In genomic region chr6:113858605-113859348, GRCh38 we compare ENCODE assay signal across 8 cellular contexts. TPM values are rescaled to one million over a fixed set of nuclear protein-coding genes. Genes with fewer than 3 reads are reported as not detected.
DNase-seq lines count a peak whose midpoint lies in the region; ATAC-seq and TF ChIP-seq lines count a peak whose summit lies in the region.

No MANE protein-coding gene starts in this region.

- intact Hi-C loops in natural killer cell (cut with micrococcal nuclease): loop anchor here (2.0 to 5.0 kb wide), 2 partner anchors 551 to 1678 kb away; no protein-coding TSS in a partner anchor

- H3K27me3 ChIP-seq in Peyer's patch: no peaks in the 10 kb centered on the region

- DNase-seq in DMS53 treated with DMSO at 0.1 percent for 48 hours (lab: John Stamatoyannopoulos, UW; ENCODE audit: unreplicated experiment) (peak; percentile 54), Peyer's patch (peak; percentile 88 to 94 (median 93)), fibroblast of mammary gland (ENCODE audit: low read depth) (peak; percentile 76), natural killer cell (peak; percentile 77)
- DNase-seq in stimulated activated naive CD4-positive, alpha-beta T cell treated with Interleukin-2 at 50 U/mL for 16 hours (lab: John Stamatoyannopoulos, UW): peak; percentile 75

- peak; percentile 74 to 89 for TF ChIP-seq POLR2A in Peyer's patch (IDR thresholded peaks at IDR 0.05)

- ATAC-seq in GM21576 (IDR thresholded peaks at IDR 0.05; ENCODE audit: unreplicated experiment) (peak; percentile 74), natural killer cell (peak; percentile 88 to 95 (median 90))
- ATAC-seq in activated T-helper 17 cell treated with anti-CD3 and anti-CD28 coated beads, Interleukin-2, amount 50 U/mL, for 72 hours (replicated peaks): peak; percentile 98

- no peaks in the 10 kb centered on the region for H3K9me3 ChIP-seq in Peyer's patch

- no peaks in the 10 kb centered on the region for H3K36me3 ChIP-seq in Peyer's patch

- H3K36me3 Mint-ChIP-seq in activated T-helper 17 cell treated with anti-CD3 and anti-CD28 coated beads, Interleukin-2, amount 50 U/mL, for 72 hours (ENCODE audit: low read depth): peaks cover 9% of the 10 kb centered on the region
- peaks cover 7% of the 10 kb centered on the region for H3K36me3 Mint-ChIP-seq in natural killer cell

- peak overlapping the region; percentile 89 to 98 (median 95) for H3K27ac ChIP-seq in Peyer's patch

- H3K9me3 Mint-ChIP-seq in activated T-helper 17 cell treated with anti-CD3 and anti-CD28 coated beads, Interleukin-2, amount 50 U/mL, for 72 hours: no peaks in the 10 kb centered on the region
- peaks cover 0 to 4% of the 10 kb centered on the region in 2 donors for H3K9me3 Mint-ChIP-seq in natural killer cell

- H3K4me1 Mint-ChIP-seq in activated T-helper 17 cell treated with anti-CD3 and anti-CD28 coated beads, Interleukin-2, amount 50 U/mL, for 72 hours: peaks cover 12% of the 10 kb centered on the region
- H3K4me1 Mint-ChIP-seq in natural killer cell: peaks cover 5 to 6% of the 10 kb centered on the region in 2 donors

- TF ChIP-seq CTCF in Peyer's patch (IDR thresholded peaks at IDR 0.05): peak; percentile 91 to 99 (median 97)
- TF ChIP-seq CTCF in fibroblast of mammary gland (conservative IDR thresholded peaks at IDR 0.05; ENCODE audit: control insufficient read depth, insufficient read depth, low read depth, low read length): peak; percentile 46
- peak; percentile 79 for TF ChIP-seq CTCF in natural killer cell (IDR thresholded peaks at IDR 0.05)

- H3K4me3 Mint-ChIP-seq in activated T-helper 17 cell treated with anti-CD3 and anti-CD28 coated beads, Interleukin-2, amount 50 U/mL, for 72 hours: no peak overlapping the region
- peak overlapping the region; percentile 9 for H3K4me3 Mint-ChIP-seq in natural killer cell

- no peak overlapping the region for H3K27ac Mint-ChIP-seq in activated T-helper 17 cell treated with anti-CD3 and anti-CD28 coated beads, Interleukin-2, amount 50 U/mL, for 72 hours
- peak overlapping the region in 1 of 2 donors; percentile 48 for H3K27ac Mint-ChIP-seq in natural killer cell

- TF ChIP-seq RAD21 in Ishikawa (IDR thresholded peaks at IDR 0.05; ENCODE audit: low read depth): peak; percentile 74

- H3K4me1 ChIP-seq in Peyer's patch: peaks cover 0 to 17% (median 0%) of the 10 kb centered on the region in 4 donors

- H3K4me3 ChIP-seq in Peyer's patch: peak overlapping the region; percentile 58 to 83 (median 79)
- H3K4me3 ChIP-seq in fibroblast of mammary gland (ENCODE audit: control insufficient read depth, low read depth, low read length): peak overlapping the region; percentile 84

- TF ChIP-seq EP300 in Ishikawa (IDR thresholded peaks at IDR 0.05; ENCODE audit: borderline replicate concordance): 0 out of 2 replicates have a peak, but pooled peaks have one; percentile 38

- peaks cover 21% of the 10 kb centered on the region for H3K27me3 Mint-ChIP-seq in activated T-helper 17 cell treated with anti-CD3 and anti-CD28 coated beads, Interleukin-2, amount 50 U/mL, for 72 hours
- H3K27me3 Mint-ChIP-seq in natural killer cell (ENCODE audit: low read depth in 2 of 2): peaks cover 27 to 36% of the 10 kb centered on the region in 2 donors

TF ChIP-seq in Ishikawa, 13 proteins besides CTCF, POLR2A, EP300 and RAD21:
- TF ChIP-seq NFIC (IDR thresholded peaks at IDR 0.05) (peak; percentile 20; the same call in 1 of the 2 replicates), FOXM1 (IDR thresholded peaks at IDR 0.05; ENCODE audit: borderline replicate concordance, low read depth) (no peak), YY1 (IDR thresholded peaks at IDR 0.05; ENCODE audit: low read depth) (peak; percentile 43; the same call in 1 of the 2 replicates), ZBTB7A (IDR thresholded peaks at IDR 0.05; ENCODE audit: low read depth) (peak; percentile 85), TCF12 (IDR thresholded peaks at IDR 0.05; ENCODE audit: low read depth) (no peak; the same call in 1 of the 2 replicates), MAX (IDR thresholded peaks at IDR 0.05) (peak; percentile 64), EGR1 (IDR thresholded peaks at IDR 0.05) (no peak)
- TF ChIP-seq, protein P1, sequence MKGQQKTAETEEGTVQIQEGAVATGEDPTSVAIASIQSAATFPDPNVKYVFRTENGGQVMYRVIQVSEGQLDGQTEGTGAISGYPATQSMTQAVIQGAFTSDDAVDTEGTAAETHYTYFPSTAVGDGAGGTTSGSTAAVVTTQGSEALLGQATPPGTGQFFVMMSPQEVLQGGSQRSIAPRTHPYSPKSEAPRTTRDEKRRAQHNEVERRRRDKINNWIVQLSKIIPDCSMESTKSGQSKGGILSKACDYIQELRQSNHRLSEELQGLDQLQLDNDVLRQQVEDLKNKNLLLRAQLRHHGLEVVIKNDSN (IDR thresholded peaks at IDR 0.05): no peak
TF ChIP-seq in Ishikawa: peak in this region for 4.

RNA-seq across cellular contexts. Expression of gene MARCKS, which starts 1.6 kb away (rescaled TPM):
- total RNA-seq in Peyer's patch (10 to 100 TPM; 33.7 to 42.9 (median 36.7) TPM), natural killer cell (1 to 10 TPM; 2.1 to 9.2 (median 8.6) TPM)
- total RNA-seq in activated T-helper 17 cell treated with anti-CD3 and anti-CD28 coated beads, Interleukin-2, amount 50 U/mL, for 72 hours: under 1 TPM; 0.17 to 0.40 TPM

Comparison
In these comparisons a context has a peak if more than half of its experiments do, and no peak if none do; other contexts are left out.
1. Peak in every context shown above with its lines: DNase-seq, ATAC-seq, H3K4me3 ChIP-seq and H3K27ac ChIP-seq.
2. CTCF ChIP-seq: peak in every context shown above with its lines; median percentile 97 in Peyer's patch; 79 in natural killer cell; 46 in fibroblast of mammary gland.